8 cellular contexts compared by ENCODE assay signal in genomic region chr7:66204822-66205735, GRCh38. TPM values are rescaled to one million over a fixed set of nuclear protein-coding genes. Genes with fewer than 3 reads are reported as not detected.
DNase-seq lines count a peak whose midpoint lies in the region; ATAC-seq and TF ChIP-seq lines count a peak whose summit lies in the region.

TSS of gene TPST1 (plus strand) at chr7:66205334. CDS start at chr7:66240426, 35,092 bp downstream.

- H3K79me2 ChIP-seq in trophoblast cell (ENCODE audit: control insufficient read depth, insufficient read depth, low read length, poor library complexity): peaks cover 10% of the 10 kb centered on the region

- DNase-seq in NCI-H1105 (lab: John Stamatoyannopoulos, UW) (peak; percentile 95), SW 1271 (lab: John Stamatoyannopoulos, UW) (peak; percentile 27 to 88), cardiac septum (ENCODE audit: low spot score) (peak; percentile 95), trophoblast cell (peak; percentile 79 to 87), tibial nerve (ENCODE audit: low spot score in 2 of 2) (peak; percentile 75 to 77)

- peak within 1 kb of the TSS; percentile 85 for H3K4me2 ChIP-seq in trophoblast cell (ENCODE audit: low read length)

- no peaks in the 10 kb centered on the region for H3K9me3 ChIP-seq in trophoblast cell (ENCODE audit: insufficient read depth, low read depth, low read length)
- no peaks in the 10 kb centered on the region for H3K9me3 ChIP-seq in tibial nerve

- H3K36me3 ChIP-seq in trophoblast cell (ENCODE audit: control insufficient read depth in 1 of 2, insufficient read depth in 2 of 2, low read length in 2 of 2) (no peaks in the 10 kb centered on the region), tibial nerve (peaks cover 0 to 7% (median 0%) of the 10 kb centered on the region in 3 donors)

- TF ChIP-seq CTCF in GM12873 (IDR thresholded peaks at IDR 0.05; ENCODE audit: insufficient read depth, low read depth, low read length, missing control alignments) (peak; percentile 70), tibial nerve (IDR thresholded peaks at IDR 0.05) (peak; percentile 60 to 92 (median 72))

- peaks cover 6 to 8% of the 10 kb centered on the region in 2 experiments for H3K4me1 ChIP-seq in trophoblast cell (ENCODE audit: control insufficient read depth in 1 of 2, insufficient read depth in 2 of 2, low read length in 2 of 2)
- peaks cover 0 to 31% (median 6%) of the 10 kb centered on the region in 4 donors for H3K4me1 ChIP-seq in tibial nerve

- H3K14ac ChIP-seq in trophoblast cell (ENCODE audit: low read length): peak within 1 kb of the TSS; percentile 92

- H3K27me3 ChIP-seq in trophoblast cell (ENCODE audit: insufficient read depth, low read length) (no peaks in the 10 kb centered on the region), tibial nerve (no peaks in the 10 kb centered on the region)

- H3K27ac ChIP-seq in adipose tissue (ENCODE audit: low read depth, low read length) (no peak within 1 kb of the TSS), trophoblast cell (ENCODE audit: low read depth, low read length) (no peak within 1 kb of the TSS), tibial nerve (peak within 1 kb of the TSS; percentile 16 to 94 (median 84))

- peak in 1 of 2 donors; percentile 96 for TF ChIP-seq EP300 in tibial nerve (IDR thresholded peaks at IDR 0.05)

- peak within 1 kb of the TSS; percentile 88 for H4K91ac ChIP-seq in trophoblast cell (ENCODE audit: low read depth, low read length)

- H3K79me1 ChIP-seq in trophoblast cell (ENCODE audit: low read length): peaks cover 5% of the 10 kb centered on the region

- peak; percentile 84 to 92 for TF ChIP-seq POLR2A in tibial nerve (IDR thresholded peaks at IDR 0.05)

- H4K12ac ChIP-seq in trophoblast cell (ENCODE audit: low read depth, low read length): peak within 1 kb of the TSS; percentile 72

- peak within 1 kb of the TSS; percentile 50 for H3K9ac ChIP-seq in trophoblast cell (ENCODE audit: low read length)

- H3K18ac ChIP-seq in trophoblast cell (ENCODE audit: low read length): peak within 1 kb of the TSS; percentile 90

- 0% methylated on average over 71 to 89 of the region's 89 CpGs for WGBS in adipose tissue, 3 donors
- WGBS in trophoblast cell (ENCODE audit: extremely low coverage, insufficient coverage, insufficient read length): no CpG with 5 or more reads among the region's 89 CpGs
- WGBS in tibial nerve, 2 donors: 0 to 1% methylated on average over 39 to 70 of the region's 89 CpGs

- H3K4ac ChIP-seq in trophoblast cell (ENCODE audit: low read depth, low read length): peak within 1 kb of the TSS; percentile 51

- ATAC-seq in HG02623 (IDR thresholded peaks at IDR 0.05; ENCODE audit: unreplicated experiment): peak; percentile 93

- H2BK120ac ChIP-seq in trophoblast cell (ENCODE audit: insufficient read depth, low read length, poor library complexity): peak within 1 kb of the TSS; percentile 78

- no peak within 1 kb of the TSS for H2AK5ac ChIP-seq in trophoblast cell (ENCODE audit: low read length)

- H3K23ac ChIP-seq in trophoblast cell (ENCODE audit: low read length): no peak within 1 kb of the TSS

- peak within 1 kb of the TSS; percentile 95 for H3K4me3 ChIP-seq in trophoblast cell (ENCODE audit: low read depth, low read length)
- peak within 1 kb of the TSS; percentile 57 to 100 (median 94) for H3K4me3 ChIP-seq in tibial nerve

- peak within 1 kb of the TSS; percentile 87 for H4K8ac ChIP-seq in trophoblast cell (ENCODE audit: low read depth, low read length)

- H2AFZ ChIP-seq in trophoblast cell (ENCODE audit: insufficient read depth, low read length, poor library complexity): peak within 1 kb of the TSS; percentile 82

- H2BK12ac ChIP-seq in trophoblast cell (ENCODE audit: low read length): peak within 1 kb of the TSS; percentile 23

- H2BK5ac ChIP-seq in trophoblast cell (ENCODE audit: low read depth, low read length, poor library complexity): peak within 1 kb of the TSS; percentile 78

- intact Hi-C loops in cardiac septum (cut with DNase I): loop anchor here (5.0 kb wide), 1 partner anchor 58 kb away; no protein-coding TSS in a partner anchor

RNA-seq across cellular contexts. Expression of gene TPST1, which starts in this region (rescaled TPM):
- polyA plus RNA-seq in adipose tissue: 10 to 100 TPM in 2 of 3 donors, 1 to 10 TPM in 1; 4.6 to 16.4 (median 11.8) TPM
- 4.8 TPM for total RNA-seq in cardiac septum
- 19.3 and 20.4 TPM in 2 replicates for polyA plus RNA-seq in trophoblast cell (2013)
- 10 to 100 TPM; 31.9 to 38.3 (median 36.8) TPM for total RNA-seq in tibial nerve

Comparison
In these comparisons a context has a peak if more than half of its experiments do, and no peak if none do; other contexts are left out.
1. H3K27ac ChIP-seq: peak in tibial nerve (4 of 4); none in adipose tissue (single experiment) and trophoblast cell (single experiment).
2. Peak in every context shown above with its lines, with median percentiles within 50 percentile points of each other: DNase-seq.